ENCODE assay signal across 22 cellular contexts in the genomic region with DNA sequence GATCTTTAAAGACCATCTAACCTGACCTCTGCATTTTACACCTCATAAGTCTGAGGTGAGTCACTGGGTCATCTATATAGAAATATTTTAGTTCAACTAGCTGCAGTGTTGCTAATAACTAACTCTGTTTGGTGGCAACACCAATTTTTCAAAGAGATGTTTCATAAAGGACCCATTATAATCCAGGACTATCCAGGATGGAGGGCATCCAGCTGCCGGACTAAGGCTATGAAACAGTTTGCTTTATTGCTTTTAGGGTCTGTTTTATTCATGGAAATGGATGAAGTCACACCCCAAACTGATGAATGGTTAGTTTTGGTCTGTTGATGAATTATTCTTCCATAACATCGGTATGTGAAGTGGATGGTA.
"Had no signal": no experiment of that assay in that cellular context is flagged by ENCODE, and none has a peak within 500 bp of the region (broad histone marks: within the 10 kb centered on the region; RNA-seq: fewer than 3 reads in every experiment).

No MANE protein-coding gene starts in this region.

- H3K27me3 ChIP-seq: body of pancreas, right lobe of liver, transverse colon had no signal

- H3K4me3 Mint-ChIP-seq: activated CD4-positive, alpha-beta T cell treated with anti-CD3 and anti-CD28 coated beads, Interleukin-2, amount 10 ng/mL, durations not matched to agents 7 days and 5 days; activated T-helper 1 cell treated with anti-CD3 and anti-CD28 coated beads, Interleukin-12 subunit alpha, Interleukin-12 subunit beta, Interleukin-2, Interleukin-4 antibody, amounts not matched to agents 30 ng/mL and 10 ng/mL and 1 ng/mL, durations not matched to agents 14 hours and 24 hours and 36 hours had no signal

- H3K27ac ChIP-seq: body of pancreas, cardiac muscle cell, right lobe of liver, skin epidermis, transverse colon had no signal

- H3K27ac Mint-ChIP-seq: activated CD4-positive, alpha-beta T cell treated with anti-CD3 and anti-CD28 coated beads, Interleukin-2, amount 10 ng/mL, durations not matched to agents 7 days and 5 days; activated naive CD8-positive, alpha-beta T cell treated with anti-CD3 and anti-CD28 coated beads, Interleukin-2, amount 50 U/mL, for 24 hours; activated T-helper 1 cell treated with anti-CD3 and anti-CD28 coated beads, Interleukin-12 subunit alpha, Interleukin-12 subunit beta, Interleukin-2, Interleukin-4 antibody, amounts not matched to agents 30 ng/mL and 10 ng/mL and 1 ng/mL, durations not matched to agents 14 hours and 24 hours and 36 hours; memory B cell; stimulated activated naive CD8-positive, alpha-beta T cell treated with anti-CD3 and anti-CD28 coated beads, Interleukin-15, Interleukin-2, amounts not matched to agents 100 ng/mL and 50 ng/mL, for 24 hours; T-helper 17 cell had no signal

- DNase-seq: activated CD4-positive, alpha-beta T cell treated with anti-CD3 and anti-CD28 coated beads, Interleukin-2, amount 10 ng/mL, durations not matched to agents 7 days and 5 days; activated CD4-positive, CD25-positive, alpha-beta regulatory T cell treated with anti-CD3 and anti-CD28 coated beads, Interleukin-2, amount 50 U/mL, for 72 hours; activated CD8-positive, alpha-beta memory T cell treated with anti-CD3 and anti-CD28 coated beads, Interleukin-2, amount 10 ng/mL, durations not matched to agents 7 days and 5 days; activated CD8-positive, alpha-beta T cell treated with anti-CD3 and anti-CD28 coated beads for 36 hours; activated gamma-delta T cell; activated naive CD4-positive, alpha-beta T cell treated with anti-CD3 and anti-CD28 coated beads, Interleukin-2, amount 50 U/mL, for 16 hours; activated naive CD8-positive, alpha-beta T cell treated with anti-CD3 and anti-CD28 coated beads, Interleukin-2, amount 50 U/mL, for 24 hours; body of pancreas; cortex of kidney; erythroblast; foreskin fibroblast; left cardiac atrium; right lobe of liver; stimulated activated CD4-positive, alpha-beta T cell treated with anti-CD3 and anti-CD28 coated beads, Interleukin-1b, Interleukin-23, amount 100 ng/mL, for 48 hours; T-helper 17 cell; transverse colon had no signal

- H3K9me3 ChIP-seq: body of pancreas, right lobe of liver, transverse colon had no signal

- ATAC-seq: activated CD8-positive, alpha-beta memory T cell treated with anti-CD3 and anti-CD28 coated beads, Interleukin-2, amount 10 ng/mL, durations not matched to agents 7 days and 5 days; body of pancreas; T-helper 17 cell had no signal

- H3K36me3 Mint-ChIP-seq: activated CD8-positive, alpha-beta memory T cell treated with anti-CD3 and anti-CD28 coated beads, Interleukin-2, amount 10 ng/mL, durations not matched to agents 7 days and 5 days had no signal

- H3K9me3 Mint-ChIP-seq: activated CD4-positive, alpha-beta T cell treated with anti-CD3 and anti-CD28 coated beads, Interleukin-2, amount 10 ng/mL, durations not matched to agents 7 days and 5 days; activated CD8-positive, alpha-beta T cell treated with anti-CD3 and anti-CD28 coated beads for 36 hours; activated naive CD8-positive, alpha-beta T cell treated with anti-CD3 and anti-CD28 coated beads, Interleukin-2, amount 50 U/mL, for 24 hours; activated T-helper 1 cell treated with anti-CD3 and anti-CD28 coated beads, Interleukin-12 subunit alpha, Interleukin-12 subunit beta, Interleukin-2, Interleukin-4 antibody, amounts not matched to agents 30 ng/mL and 10 ng/mL and 1 ng/mL, durations not matched to agents 14 hours and 24 hours and 36 hours; memory B cell; nephron; stimulated activated naive CD8-positive, alpha-beta T cell treated with anti-CD3 and anti-CD28 coated beads, Interleukin-15, Interleukin-2, amounts not matched to agents 100 ng/mL and 50 ng/mL, for 24 hours had no signal

- H3K4me1 ChIP-seq: body of pancreas, right lobe of liver had no signal
